8 cellular contexts compared by ENCODE assay signal in genomic region chr3:171640520-171641412, GRCh38.
A peak's percentile ranks its signal among the peaks of the same experiment; 100 is the strongest.
DNase-seq lines count a peak whose midpoint lies in the region; ATAC-seq, FAIRE-seq and TF ChIP-seq lines count a peak whose summit lies in the region.

No MANE protein-coding gene starts in this region.

- no peaks in the 10 kb centered on the region for H3K27me3 ChIP-seq in GM23248 (replicated peaks; ENCODE audit: insufficient read depth)
- no peaks in the 10 kb centered on the region for H3K27me3 ChIP-seq in RWPE2 (ENCODE audit: insufficient read depth, poor library complexity, severe bottlenecking)
- no peaks in the 10 kb centered on the region for H3K27me3 ChIP-seq in pancreas

- TF ChIP-seq CTCF in RWPE2 (IDR thresholded peaks at IDR 0.05; ENCODE audit: poor library complexity, severe bottlenecking): peak; percentile 19
- TF ChIP-seq CTCF in fibroblast of villous mesenchyme (IDR thresholded peaks at IDR 0.05; ENCODE audit: insufficient read depth, low read depth, low read length): peak; percentile 31
- TF ChIP-seq CTCF in pancreas (IDR thresholded peaks at IDR 0.05): no peak

- H3K4me1 ChIP-seq in GM23248 (ENCODE audit: insufficient read depth) (peaks cover 10% of the 10 kb centered on the region), RWPE2 (ENCODE audit: insufficient read depth, poor library complexity, severe bottlenecking) (no peaks in the 10 kb centered on the region), pancreas (no peaks in the 10 kb centered on the region)

- no peak overlapping the region for H3K4me3 ChIP-seq in GM23248
- H3K4me3 ChIP-seq in RWPE2 (ENCODE audit: severe bottlenecking): no peak overlapping the region
- H3K4me3 ChIP-seq in fibroblast of villous mesenchyme (ENCODE audit: low read depth, low read length): no peak overlapping the region
- H3K4me3 ChIP-seq in pancreas: no peak overlapping the region

- H3K4me2 ChIP-seq in GM23248 (ENCODE audit: unreplicated experiment): no peak overlapping the region

- FAIRE-seq in pancreas (lab: Jason Lieb, UNC): no peak

- H3K36me3 ChIP-seq in GM23248 (ENCODE audit: low read depth) (no peaks in the 10 kb centered on the region), RWPE2 (ENCODE audit: low read depth) (no peaks in the 10 kb centered on the region), pancreas (no peaks in the 10 kb centered on the region)

- H3K9me2 ChIP-seq in GM23248 (ENCODE audit: insufficient read depth): no peaks in the 10 kb centered on the region

- no peaks in the 10 kb centered on the region for H4K20me1 ChIP-seq in GM23248 (ENCODE audit: insufficient read depth)

- no peaks in the 10 kb centered on the region for H3F3A ChIP-seq in GM23248 (ENCODE audit: insufficient read depth)

- intact Hi-C loops in pancreas (cut with DNase I): loop anchor here in 1 of 3 donors (10.0 kb wide), 1 partner anchor 134 kb away; no protein-coding TSS in a partner anchor

- WGBS in GM23248 (ENCODE audit: low coverage in 1 of 2, low lambda C conversion rate in 2 of 2, missing lambda C conversion rate in 2 of 2), 2 experiments: 38 to 46% methylated on average over 2 of the region's 2 CpGs
- 12 to 22% methylated on average over 2 of the region's 2 CpGs for WGBS in pancreas, 2 donors

- H3K79me2 ChIP-seq in GM23248 (ENCODE audit: insufficient read depth): no peaks in the 10 kb centered on the region

- ATAC-seq in RWPE2 (ENCODE audit: low read depth) (peak; percentile 71), pancreas (peak in 3 of 4 donors; percentile 37 to 51 (median 37)), GM19397 (IDR thresholded peaks at IDR 0.05; ENCODE audit: unreplicated experiment) (no peak)

- DNase-seq in GM23248 (peak; percentile 43), RWPE2 (ENCODE audit: low spot score) (no peak), fibroblast of villous mesenchyme (ENCODE audit: low read depth) (peak; percentile 68), pancreas (no peak), NCI-H128 (lab: John Stamatoyannopoulos, UW; ENCODE audit: unreplicated experiment) (no peak), NCI-H1694 (lab: John Stamatoyannopoulos, UW) (no peak), RPMI8226 (no peak)

- H3K27ac ChIP-seq in GM23248 (no peak overlapping the region), RWPE2 (ENCODE audit: poor library complexity, severe bottlenecking) (peak overlapping the region; percentile 6), pancreas (no peak overlapping the region)

- H2AFZ ChIP-seq in GM23248: peak overlapping the region; percentile 19; the same call in 1 of the 2 replicates

- H3K9me3 ChIP-seq in GM23248 (ENCODE audit: low read depth) (no peaks in the 10 kb centered on the region), RWPE2 (ENCODE audit: severe bottlenecking) (no peaks in the 10 kb centered on the region), pancreas (no peaks in the 10 kb centered on the region)

- in situ Hi-C loops in GM23248 (cut with MboI): no loop called here

- H3K9ac ChIP-seq in GM23248: no peak overlapping the region

Comparison
In these comparisons a context has a peak if more than half of its experiments do, and no peak if none do; other contexts are left out.
1. DNase-seq: peak in GM23248 (single experiment) and fibroblast of villous mesenchyme (single experiment); none in RWPE2 (single experiment), pancreas (0 of 6), NCI-H128 (single experiment), NCI-H1694 (single experiment) and RPMI8226 (single experiment).
2. CTCF ChIP-seq: peak in RWPE2 (single experiment) and fibroblast of villous mesenchyme (single experiment); none in pancreas (0 of 4).